ENCODE assay signal across 8 cellular contexts in the genomic region with DNA sequence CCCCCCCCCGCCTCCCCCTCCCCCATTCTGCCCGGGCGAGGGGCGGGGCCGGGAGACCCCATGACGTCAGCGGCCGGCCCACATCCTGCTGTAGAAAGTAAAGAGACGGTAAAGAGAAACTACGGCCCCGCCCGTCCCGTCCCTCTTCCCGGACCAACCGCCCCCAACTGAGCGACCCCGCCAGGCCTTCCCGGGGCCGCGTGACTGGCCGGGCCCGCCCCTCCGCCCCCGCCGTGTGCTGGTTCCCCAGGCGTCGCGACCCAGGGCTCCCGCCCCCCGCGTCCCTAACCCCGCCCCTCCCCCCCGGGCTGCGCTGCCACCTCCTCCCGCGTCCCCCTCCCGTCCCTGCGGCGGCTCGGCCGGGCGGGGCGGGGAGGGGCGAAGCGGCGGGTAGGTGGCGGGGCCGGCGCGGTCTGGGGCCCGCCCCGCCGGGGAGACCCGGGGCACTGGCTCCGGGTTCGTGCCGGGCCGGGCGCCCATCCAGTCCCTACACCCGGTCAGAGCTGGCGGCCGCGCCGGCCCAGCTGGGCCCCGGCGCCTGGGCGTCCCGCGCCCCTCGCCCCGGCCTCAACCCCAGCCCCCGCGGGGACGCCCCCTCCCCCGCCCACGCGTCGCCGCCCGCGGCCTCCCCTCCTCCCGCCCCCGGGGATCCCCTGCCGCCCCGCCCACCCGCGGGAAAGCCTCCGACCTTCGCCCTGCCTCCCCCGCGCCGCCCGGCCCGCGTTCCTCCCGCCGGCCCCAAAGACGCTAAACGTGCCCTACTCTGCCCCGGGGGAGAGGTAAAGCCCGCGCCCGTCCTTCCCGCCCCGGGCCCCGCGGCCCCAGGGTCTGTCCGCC. TPM values are rescaled to one million over a fixed set of nuclear protein-coding genes. Genes with fewer than 3 reads are reported as not detected.
DNase-seq lines count a peak whose midpoint lies in the region; ATAC-seq and TF ChIP-seq lines count a peak whose summit lies in the region.

No MANE protein-coding gene starts in this region.

- H3K36me3 Mint-ChIP-seq in activated CD4-positive, alpha-beta T cell treated with anti-CD3 and anti-CD28 coated beads, Interleukin-2, amount 10 ng/mL, durations not matched to agents 24 days and 14 days (ENCODE audit: low read depth), result peaks cover 41% of the 10 kb centered on the region

- ATAC-seq in GM19328 (IDR thresholded peaks at IDR 0.05; ENCODE audit: unreplicated experiment) (peak; percentile 59), HG03460 (IDR thresholded peaks at IDR 0.05; ENCODE audit: unreplicated experiment) (peak; percentile 46), left lung (peak; percentile 82)

- H3K36me3 ChIP-seq in colonic mucosa (no peaks in the 10 kb centered on the region), left lung (peaks cover 0 to 7% of the 10 kb centered on the region in 2 donors)

- H3K27ac ChIP-seq in C4-2B, result peak overlapping the region; percentile 98
- H3K27ac ChIP-seq in colonic mucosa, result peak overlapping the region; percentile 96
- H3K27ac ChIP-seq in left lung, result peak overlapping the region; percentile 97 to 98

- H3K9me3 Mint-ChIP-seq in activated CD4-positive, alpha-beta T cell treated with anti-CD3 and anti-CD28 coated beads, Interleukin-2, amount 10 ng/mL, durations not matched to agents 24 days and 14 days, result peaks cover 5% of the 10 kb centered on the region

- H3K4me1 Mint-ChIP-seq in activated CD4-positive, alpha-beta T cell treated with anti-CD3 and anti-CD28 coated beads, Interleukin-2, amount 10 ng/mL, durations not matched to agents 24 days and 14 days, result peaks cover 46% of the 10 kb centered on the region

- H3K27me3 Mint-ChIP-seq in activated CD4-positive, alpha-beta T cell treated with anti-CD3 and anti-CD28 coated beads, Interleukin-2, amount 10 ng/mL, durations not matched to agents 24 days and 14 days, result no peaks in the 10 kb centered on the region

- peak overlapping the region in 1 of 2 donors; percentile 91 for H3K9ac ChIP-seq in colonic mucosa (ENCODE audit: low read depth in 2 of 2, low read length in 2 of 2)

- H3K4me1 ChIP-seq in colonic mucosa (no peaks in the 10 kb centered on the region), left lung (peaks cover 5 to 42% of the 10 kb centered on the region in 2 donors)

- H3K4me3 ChIP-seq in colonic mucosa, result peak overlapping the region; percentile 55
- H3K4me3 ChIP-seq in left lung, result peak overlapping the region; percentile 70 to 73

- peak overlapping the region; percentile 96 for H3K4me3 Mint-ChIP-seq in activated CD4-positive, alpha-beta T cell treated with anti-CD3 and anti-CD28 coated beads, Interleukin-2, amount 10 ng/mL, durations not matched to agents 24 days and 14 days

- TF ChIP-seq CTCF in C4-2B (conservative IDR thresholded peaks at IDR 0.05), result no peak
- no peak for TF ChIP-seq CTCF in colonic mucosa (IDR thresholded peaks at IDR 0.05)
- TF ChIP-seq CTCF in left lung (IDR thresholded peaks at IDR 0.05), result no peak

- peak; percentile 88 for DNase-seq in NCI-H526 treated with DMSO at 0.1 percent for 48 hours (lab: John Stamatoyannopoulos, UW)
- peak; percentile 97 for DNase-seq in activated CD4-positive, alpha-beta T cell treated with anti-CD3 and anti-CD28 coated beads, Interleukin-2, amount 10 ng/mL, durations not matched to agents 24 days and 14 days
- DNase-seq in colonic mucosa, result peak; percentile 96
- peak; percentile 98 for DNase-seq in left lung
- DNase-seq in stimulated activated CD4-positive, alpha-beta T cell treated with anti-CD3 and anti-CD28 coated beads, Interleukin-4, amount 100 ng/mL, for 24 hours, result peak; percentile 96

- H3K27me3 ChIP-seq in colonic mucosa (no peaks in the 10 kb centered on the region), left lung (no peaks in the 10 kb centered on the region)

- intact Hi-C loops in activated CD4-positive, alpha-beta T cell treated with anti-CD3 and anti-CD28 coated beads, Interleukin-2, amount 10 ng/mL, durations not matched to agents 24 days and 14 days (cut with micrococcal nuclease), result loop anchor here (1.0 to 10.0 kb wide), 9 partner anchors 40 to 1289 kb away; a partner anchor contains a TSS
- intact Hi-C loops in colonic mucosa (cut with DNase I) (no loop called here), left lung (cut with DNase I) (no loop called here)

- peak overlapping the region; percentile 99 for H3K27ac Mint-ChIP-seq in activated CD4-positive, alpha-beta T cell treated with anti-CD3 and anti-CD28 coated beads, Interleukin-2, amount 10 ng/mL, durations not matched to agents 24 days and 14 days

- H3K9me3 ChIP-seq in colonic mucosa, result no peaks in the 10 kb centered on the region
- H3K9me3 ChIP-seq in left lung, result no peaks in the 10 kb centered on the region

RNA-seq across cellular contexts. Expression of a gene that starts 0.6 kb away (rescaled TPM):
- total RNA-seq in activated CD4-positive, alpha-beta T cell treated with anti-CD3 and anti-CD28 coated beads, Interleukin-2, amount 10 ng/mL, durations not matched to agents 24 days and 14 days, result 55.3 and 57.6 TPM in 2 replicates
- total RNA-seq in colonic mucosa (10 to 100 TPM; 22.2 to 27.9 TPM), left lung (10 to 100 TPM; 29.2 to 35.9 TPM)

Comparison
In these comparisons a context has a peak if more than half of its experiments do, and no peak if none do; other contexts are left out.
1. Peak in every context shown above with its lines: DNase-seq, ATAC-seq, H3K4me3 ChIP-seq and H3K27ac ChIP-seq.